ENCODE assay signal across 1 cellular context in genomic region chr3:197700095-197700494, GRCh38.
TF ChIP-seq lines count a peak whose summit lies in the region.

No MANE protein-coding gene starts in this region.

TF ChIP-seq in GM12878, 131 proteins besides CTCF, POLR2A, EP300 and RAD21 (continued from another document):
- TF ChIP-seq PBX3 (IDR thresholded peaks at IDR 0.05; ENCODE audit: insufficient replicate concordance, low read depth, low read length): no peak
- TF ChIP-seq ZBTB40 (IDR thresholded peaks at IDR 0.05; ENCODE audit: borderline replicate concordance): no peak
- TF ChIP-seq BRCA1 (IDR thresholded peaks at IDR 0.05; ENCODE audit: low read depth, low read length): no peak
- no peak for TF ChIP-seq JUND (IDR thresholded peaks at IDR 0.05; ENCODE audit: low read depth, low read length)
- no peak for TF ChIP-seq MEF2B (IDR thresholded peaks at IDR 0.05; ENCODE audit: partially characterized antibody, poor library complexity, severe bottlenecking)
- TF ChIP-seq SP1 (IDR thresholded peaks at IDR 0.05; ENCODE audit: low read depth, low read length): no peak
- TF ChIP-seq PRDM15 (CRISPR knock-in tag; IDR thresholded peaks at IDR 0.05): no peak
TF ChIP-seq in GM12878: peak in this region for 0.
